1 cellular context compared by ENCODE assay signal in the genomic region with DNA sequence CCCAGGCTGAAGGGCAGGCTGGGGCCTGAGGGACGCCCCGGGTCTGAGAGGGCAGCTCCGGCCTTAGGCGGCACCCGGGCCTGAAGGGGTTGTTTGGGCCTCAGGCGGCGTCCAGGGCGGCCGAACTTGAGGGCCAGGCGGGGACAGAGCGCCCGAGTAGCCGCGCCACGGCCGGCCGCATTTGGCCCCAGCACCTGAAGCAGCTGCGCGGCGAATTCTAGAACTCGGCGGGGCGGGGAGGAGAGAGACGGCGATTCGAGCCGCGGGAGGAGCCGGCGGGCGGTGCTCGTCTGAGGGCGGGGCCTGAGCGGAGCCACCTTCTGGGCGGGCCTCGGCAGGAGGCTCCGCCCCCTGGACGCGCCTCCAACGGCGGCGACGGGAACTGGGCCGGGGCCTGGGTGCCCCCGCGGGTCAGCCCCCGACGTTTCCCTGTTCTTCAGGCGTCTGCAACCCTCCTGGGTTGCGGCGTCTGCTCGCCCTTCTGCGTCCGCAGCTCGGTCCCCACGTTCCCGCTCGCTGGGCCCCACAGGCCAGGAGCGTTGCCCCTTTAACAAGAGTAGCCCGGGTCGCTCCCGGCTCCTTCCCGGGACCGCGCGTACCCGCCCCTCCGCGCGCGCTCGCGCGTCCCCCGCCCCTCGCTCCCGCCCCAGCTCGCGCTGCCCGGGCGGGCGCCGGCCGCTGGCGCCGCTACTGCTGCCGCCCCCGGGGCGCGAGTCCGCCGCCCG.
TF ChIP-seq lines count a peak whose summit lies in the region.

A gene with protein sequence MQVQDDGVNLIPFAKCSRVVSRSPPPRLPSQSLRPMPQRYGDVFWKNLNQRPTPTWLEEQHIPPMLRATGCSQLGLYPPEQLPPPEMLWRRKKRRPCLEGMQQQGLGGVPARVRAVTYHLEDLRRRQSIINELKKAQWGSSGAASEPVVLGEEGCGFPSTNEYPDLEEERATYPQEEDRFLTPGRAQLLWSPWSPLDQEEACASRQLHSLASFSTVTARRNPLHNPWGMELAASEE (minus strand): TSS at position 221 of the 725 bp plus-strand sequence. CDS start 3,085 bp downstream, outside the sequence.
A gene (plus strand): TSS at position 649 of the 725 bp plus-strand sequence. CDS start 2,297 bp downstream, outside the sequence.

TF ChIP-seq in HEK293, 187 proteins besides CTCF, POLR2A, EP300 and RAD21 (continued from another document):
- TF ChIP-seq, protein P1, sequence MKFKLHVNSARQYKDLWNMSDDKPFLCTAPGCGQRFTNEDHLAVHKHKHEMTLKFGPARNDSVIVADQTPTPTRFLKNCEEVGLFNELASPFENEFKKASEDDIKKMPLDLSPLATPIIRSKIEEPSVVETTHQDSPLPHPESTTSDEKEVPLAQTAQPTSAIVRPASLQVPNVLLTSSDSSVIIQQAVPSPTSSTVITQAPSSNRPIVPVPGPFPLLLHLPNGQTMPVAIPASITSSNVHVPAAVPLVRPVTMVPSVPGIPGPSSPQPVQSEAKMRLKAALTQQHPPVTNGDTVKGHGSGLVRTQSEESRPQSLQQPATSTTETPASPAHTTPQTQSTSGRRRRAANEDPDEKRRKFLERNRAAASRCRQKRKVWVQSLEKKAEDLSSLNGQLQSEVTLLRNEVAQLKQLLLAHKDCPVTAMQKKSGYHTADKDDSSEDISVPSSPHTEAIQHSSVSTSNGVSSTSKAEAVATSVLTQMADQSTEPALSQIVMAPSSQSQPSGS (tag by site-specific recombination; IDR thresholded peaks at IDR 0.05; ENCODE audit: low read depth), result no peak
- TF ChIP-seq, protein P2, sequence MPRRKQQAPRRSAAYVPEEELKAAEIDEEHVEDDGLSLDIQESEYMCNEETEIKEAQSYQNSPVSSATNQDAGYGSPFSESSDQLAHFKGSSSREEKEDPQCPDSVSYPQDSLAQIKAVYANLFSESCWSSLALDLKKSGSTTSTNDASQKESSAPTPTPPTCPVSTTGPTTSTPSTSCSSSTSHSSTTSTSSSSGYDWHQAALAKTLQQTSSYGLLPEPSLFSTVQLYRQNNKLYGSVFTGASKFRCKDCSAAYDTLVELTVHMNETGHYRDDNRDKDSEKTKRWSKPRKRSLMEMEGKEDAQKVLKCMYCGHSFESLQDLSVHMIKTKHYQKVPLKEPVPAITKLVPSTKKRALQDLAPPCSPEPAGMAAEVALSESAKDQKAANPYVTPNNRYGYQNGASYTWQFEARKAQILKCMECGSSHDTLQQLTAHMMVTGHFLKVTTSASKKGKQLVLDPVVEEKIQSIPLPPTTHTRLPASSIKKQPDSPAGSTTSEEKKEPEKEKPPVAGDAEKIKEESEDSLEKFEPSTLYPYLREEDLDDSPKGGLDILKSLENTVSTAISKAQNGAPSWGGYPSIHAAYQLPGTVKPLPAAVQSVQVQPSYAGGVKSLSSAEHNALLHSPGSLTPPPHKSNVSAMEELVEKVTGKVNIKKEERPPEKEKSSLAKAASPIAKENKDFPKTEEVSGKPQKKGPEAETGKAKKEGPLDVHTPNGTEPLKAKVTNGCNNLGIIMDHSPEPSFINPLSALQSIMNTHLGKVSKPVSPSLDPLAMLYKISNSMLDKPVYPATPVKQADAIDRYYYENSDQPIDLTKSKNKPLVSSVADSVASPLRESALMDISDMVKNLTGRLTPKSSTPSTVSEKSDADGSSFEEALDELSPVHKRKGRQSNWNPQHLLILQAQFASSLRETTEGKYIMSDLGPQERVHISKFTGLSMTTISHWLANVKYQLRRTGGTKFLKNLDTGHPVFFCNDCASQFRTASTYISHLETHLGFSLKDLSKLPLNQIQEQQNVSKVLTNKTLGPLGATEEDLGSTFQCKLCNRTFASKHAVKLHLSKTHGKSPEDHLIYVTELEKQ (tag by site-specific recombination; IDR thresholded peaks at IDR 0.05; ENCODE audit: borderline replicate concordance), result no peak
- peak; percentile 94 for TF ChIP-seq SP3 (tag by site-specific recombination; IDR thresholded peaks at IDR 0.05)
- TF ChIP-seq, protein P3, sequence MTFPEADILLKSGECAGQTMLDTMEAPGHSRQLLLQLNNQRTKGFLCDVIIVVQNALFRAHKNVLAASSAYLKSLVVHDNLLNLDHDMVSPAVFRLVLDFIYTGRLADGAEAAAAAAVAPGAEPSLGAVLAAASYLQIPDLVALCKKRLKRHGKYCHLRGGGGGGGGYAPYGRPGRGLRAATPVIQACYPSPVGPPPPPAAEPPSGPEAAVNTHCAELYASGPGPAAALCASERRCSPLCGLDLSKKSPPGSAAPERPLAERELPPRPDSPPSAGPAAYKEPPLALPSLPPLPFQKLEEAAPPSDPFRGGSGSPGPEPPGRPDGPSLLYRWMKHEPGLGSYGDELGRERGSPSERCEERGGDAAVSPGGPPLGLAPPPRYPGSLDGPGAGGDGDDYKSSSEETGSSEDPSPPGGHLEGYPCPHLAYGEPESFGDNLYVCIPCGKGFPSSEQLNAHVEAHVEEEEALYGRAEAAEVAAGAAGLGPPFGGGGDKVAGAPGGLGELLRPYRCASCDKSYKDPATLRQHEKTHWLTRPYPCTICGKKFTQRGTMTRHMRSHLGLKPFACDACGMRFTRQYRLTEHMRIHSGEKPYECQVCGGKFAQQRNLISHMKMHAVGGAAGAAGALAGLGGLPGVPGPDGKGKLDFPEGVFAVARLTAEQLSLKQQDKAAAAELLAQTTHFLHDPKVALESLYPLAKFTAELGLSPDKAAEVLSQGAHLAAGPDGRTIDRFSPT (tag by site-specific recombination; IDR thresholded peaks at IDR 0.05), result no peak
- no peak for TF ChIP-seq ZNF202 (tag by site-specific recombination; IDR thresholded peaks at IDR 0.05; ENCODE audit: borderline replicate concordance)
- no peak for TF ChIP-seq ZNF571 (tag by site-specific recombination; IDR thresholded peaks at IDR 0.05)
- no peak for TF ChIP-seq ZNF658 (tag by site-specific recombination; IDR thresholded peaks at IDR 0.05)
- peak; percentile 14; the same call in 1 of the 2 replicates for TF ChIP-seq KLF7 (tag by site-specific recombination; IDR thresholded peaks at IDR 0.05; ENCODE audit: borderline replicate concordance)
- TF ChIP-seq ZNF747 (tag by site-specific recombination; IDR thresholded peaks at IDR 0.05), result no peak
- peak; percentile 89 for TF ChIP-seq KLF8 (tag by site-specific recombination; IDR thresholded peaks at IDR 0.05)
- TF ChIP-seq, protein P4, sequence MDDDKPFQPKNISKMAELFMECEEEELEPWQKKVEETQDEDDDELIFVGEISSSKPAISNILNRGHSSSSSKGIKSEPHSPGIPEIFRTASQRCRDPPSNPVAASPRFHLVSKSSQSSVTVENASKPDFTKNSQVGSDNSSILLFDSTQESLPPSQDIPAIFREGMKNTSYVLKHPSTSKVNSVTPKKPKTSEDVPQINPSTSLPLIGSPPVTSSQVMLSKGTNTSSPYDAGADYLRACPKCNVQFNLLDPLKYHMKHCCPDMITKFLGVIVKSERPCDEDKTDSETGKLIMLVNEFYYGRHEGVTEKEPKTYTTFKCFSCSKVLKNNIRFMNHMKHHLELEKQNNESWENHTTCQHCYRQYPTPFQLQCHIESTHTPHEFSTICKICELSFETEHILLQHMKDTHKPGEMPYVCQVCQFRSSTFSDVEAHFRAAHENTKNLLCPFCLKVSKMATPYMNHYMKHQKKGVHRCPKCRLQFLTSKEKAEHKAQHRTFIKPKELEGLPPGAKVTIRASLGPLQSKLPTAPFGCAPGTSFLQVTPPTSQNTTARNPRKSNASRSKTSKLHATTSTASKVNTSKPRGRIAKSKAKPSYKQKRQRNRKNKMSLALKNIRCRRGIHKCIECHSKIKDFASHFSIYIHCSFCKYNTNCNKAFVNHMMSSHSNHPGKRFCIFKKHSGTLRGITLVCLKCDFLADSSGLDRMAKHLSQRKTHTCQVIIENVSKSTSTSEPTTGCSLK (tag by site-specific recombination; IDR thresholded peaks at IDR 0.05), result no peak
- TF ChIP-seq ZNF830 (tag by site-specific recombination; IDR thresholded peaks at IDR 0.05; ENCODE audit: low read depth), result no peak
- no peak for TF ChIP-seq ZNF549 (tag by site-specific recombination; IDR thresholded peaks at IDR 0.05)
- peak; percentile 95; the same call in 1 of the 2 replicates for TF ChIP-seq ZNF561 (tag by site-specific recombination; IDR thresholded peaks at IDR 0.05; ENCODE audit: borderline replicate concordance)
- peak; percentile 93 for TF ChIP-seq GLIS2 (tag by site-specific recombination; IDR thresholded peaks at IDR 0.05)
- no peak for TF ChIP-seq ZNF510 (tag by site-specific recombination; IDR thresholded peaks at IDR 0.05; ENCODE audit: insufficient replicate concordance)
- peak; percentile 23; the same call in 1 of the 2 replicates for TF ChIP-seq ZBTB17 (tag by site-specific recombination; IDR thresholded peaks at IDR 0.05)
- no peak for TF ChIP-seq ZNF707 (tag by site-specific recombination; IDR thresholded peaks at IDR 0.05)
- peak; percentile 100 for TF ChIP-seq ZFP69B (tag by site-specific recombination; IDR thresholded peaks at IDR 0.05)
- TF ChIP-seq, protein P5, sequence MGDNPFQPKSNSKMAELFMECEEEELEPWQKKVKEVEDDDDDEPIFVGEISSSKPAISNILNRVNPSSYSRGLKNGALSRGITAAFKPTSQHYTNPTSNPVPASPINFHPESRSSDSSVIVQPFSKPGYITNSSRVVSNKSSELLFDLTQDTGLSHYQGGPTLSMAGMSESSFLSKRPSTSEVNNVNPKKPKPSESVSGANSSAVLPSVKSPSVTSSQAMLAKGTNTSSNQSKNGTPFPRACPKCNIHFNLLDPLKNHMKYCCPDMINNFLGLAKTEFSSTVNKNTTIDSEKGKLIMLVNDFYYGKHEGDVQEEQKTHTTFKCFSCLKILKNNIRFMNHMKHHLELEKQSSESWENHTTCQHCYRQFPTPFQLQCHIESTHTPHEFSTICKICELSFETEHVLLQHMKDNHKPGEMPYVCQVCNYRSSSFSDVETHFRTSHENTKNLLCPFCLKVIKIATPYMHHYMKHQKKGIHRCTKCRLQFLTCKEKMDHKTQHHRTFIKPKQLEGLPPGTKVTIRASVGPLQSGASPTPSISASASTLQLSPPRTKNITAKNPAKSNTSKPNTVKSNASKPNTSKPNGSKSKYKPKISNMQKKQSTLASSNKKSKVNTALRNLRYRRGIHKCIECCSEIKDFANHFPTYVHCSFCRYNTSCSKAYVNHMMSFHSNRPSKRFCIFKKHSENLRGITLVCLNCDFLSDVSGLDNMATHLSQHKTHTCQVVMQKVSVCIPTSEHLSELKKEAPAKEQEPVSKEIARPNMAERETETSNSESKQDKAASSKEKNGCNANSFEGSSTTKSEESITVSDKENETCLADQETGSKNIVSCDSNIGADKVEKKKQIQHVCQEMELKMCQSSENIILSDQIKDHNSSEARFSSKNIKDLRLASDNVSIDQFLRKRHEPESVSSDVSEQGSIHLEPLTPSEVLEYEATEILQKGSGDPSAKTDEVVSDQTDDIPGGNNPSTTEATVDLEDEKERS (tag by site-specific recombination; IDR thresholded peaks at IDR 0.05), result no peak
- TF ChIP-seq ZNF121 (tag by site-specific recombination; IDR thresholded peaks at IDR 0.05), result no peak
- 0 out of 2 replicates have a peak, but pooled peaks have one; percentile 30 for TF ChIP-seq ZNF37A (tag by site-specific recombination; IDR thresholded peaks at IDR 0.05)
- TF ChIP-seq KLF9 (tag by site-specific recombination; IDR thresholded peaks at IDR 0.05; ENCODE audit: low read depth), result peak; percentile 73
- TF ChIP-seq SETDB1 (IDR thresholded peaks at IDR 0.05; ENCODE audit: insufficient read length, low read length), result no peak
- no peak for TF ChIP-seq ZNF623 (tag by site-specific recombination; IDR thresholded peaks at IDR 0.05)
- no peak for TF ChIP-seq GFI1B (tag by site-specific recombination; IDR thresholded peaks at IDR 0.05)
- no peak for TF ChIP-seq ZNF404 (tag by site-specific recombination; IDR thresholded peaks at IDR 0.05)
- no peak for TF ChIP-seq ZNF132 (tag by site-specific recombination; IDR thresholded peaks at IDR 0.05; ENCODE audit: borderline replicate concordance)
- TF ChIP-seq ZNF654 (tag by site-specific recombination; IDR thresholded peaks at IDR 0.05; ENCODE audit: low read depth), result no peak
- TF ChIP-seq ZNF214 (tag by site-specific recombination; IDR thresholded peaks at IDR 0.05; ENCODE audit: borderline replicate concordance), result no peak
- TF ChIP-seq ZSCAN30 (tag by site-specific recombination; IDR thresholded peaks at IDR 0.05), result peak; percentile 11; the same call in 1 of the 2 replicates
- no peak for TF ChIP-seq ZNF701 (tag by site-specific recombination; IDR thresholded peaks at IDR 0.05)
- no peak for TF ChIP-seq ZNF48 (tag by site-specific recombination; IDR thresholded peaks at IDR 0.05)
- TF ChIP-seq ZNF529 (tag by site-specific recombination; IDR thresholded peaks at IDR 0.05; ENCODE audit: insufficient replicate concordance), result no peak
- no peak for TF ChIP-seq ZNF146 (tag by site-specific recombination; IDR thresholded peaks at IDR 0.05)
- TF ChIP-seq, protein P6, sequence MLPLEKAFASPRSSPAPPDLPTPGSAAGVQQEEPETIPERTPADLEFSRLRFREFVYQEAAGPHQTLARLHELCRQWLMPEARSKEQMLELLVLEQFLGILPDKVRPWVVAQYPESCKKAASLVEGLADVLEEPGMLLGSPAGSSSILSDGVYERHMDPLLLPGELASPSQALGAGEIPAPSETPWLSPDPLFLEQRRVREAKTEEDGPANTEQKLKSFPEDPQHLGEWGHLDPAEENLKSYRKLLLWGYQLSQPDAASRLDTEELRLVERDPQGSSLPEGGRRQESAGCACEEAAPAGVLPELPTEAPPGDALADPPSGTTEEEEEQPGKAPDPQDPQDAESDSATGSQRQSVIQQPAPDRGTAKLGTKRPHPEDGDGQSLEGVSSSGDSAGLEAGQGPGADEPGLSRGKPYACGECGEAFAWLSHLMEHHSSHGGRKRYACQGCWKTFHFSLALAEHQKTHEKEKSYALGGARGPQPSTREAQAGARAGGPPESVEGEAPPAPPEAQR (tag by site-specific recombination; IDR thresholded peaks at IDR 0.05), result no peak
- TF ChIP-seq, protein P7, sequence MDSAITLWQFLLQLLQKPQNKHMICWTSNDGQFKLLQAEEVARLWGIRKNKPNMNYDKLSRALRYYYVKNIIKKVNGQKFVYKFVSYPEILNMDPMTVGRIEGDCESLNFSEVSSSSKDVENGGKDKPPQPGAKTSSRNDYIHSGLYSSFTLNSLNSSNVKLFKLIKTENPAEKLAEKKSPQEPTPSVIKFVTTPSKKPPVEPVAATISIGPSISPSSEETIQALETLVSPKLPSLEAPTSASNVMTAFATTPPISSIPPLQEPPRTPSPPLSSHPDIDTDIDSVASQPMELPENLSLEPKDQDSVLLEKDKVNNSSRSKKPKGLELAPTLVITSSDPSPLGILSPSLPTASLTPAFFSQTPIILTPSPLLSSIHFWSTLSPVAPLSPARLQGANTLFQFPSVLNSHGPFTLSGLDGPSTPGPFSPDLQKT (IDR thresholded peaks at IDR 0.05; ENCODE audit: borderline replicate concordance, low read depth, low read length), result no peak
- no peak for TF ChIP-seq ZNF24 (tag by site-specific recombination; IDR thresholded peaks at IDR 0.05)
- no peak for TF ChIP-seq ZNF292 (tag by site-specific recombination; IDR thresholded peaks at IDR 0.05; ENCODE audit: borderline replicate concordance, low read depth)
